In the genomic region with DNA sequence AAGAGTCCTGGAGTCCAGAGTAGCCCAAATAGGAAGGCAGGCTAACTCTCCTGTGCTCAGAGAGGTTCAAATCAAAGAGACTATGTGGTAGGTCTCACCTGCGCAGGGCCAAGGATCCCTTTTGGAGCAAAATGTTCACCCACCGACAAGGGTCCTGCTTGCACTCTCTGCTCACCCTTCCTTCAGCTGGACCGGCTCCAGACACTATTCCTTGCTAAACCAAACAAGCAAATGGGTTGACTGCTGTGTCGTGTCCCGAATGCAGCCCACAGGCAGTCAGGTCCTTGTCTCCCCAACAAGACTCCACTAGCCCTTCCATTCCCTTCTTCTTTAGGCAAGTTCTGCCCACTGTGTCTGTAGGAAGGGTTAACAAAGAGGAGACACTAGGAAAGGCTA, we compare ENCODE assay signal across 8 cellular contexts. TPM values are rescaled to one million over a fixed set of nuclear protein-coding genes. Genes with fewer than 3 reads are reported as not detected.
DNase-seq lines count a peak whose midpoint lies in the region; TF ChIP-seq lines count a peak whose summit lies in the region.

No MANE protein-coding gene starts in this region.

- no peak for TF ChIP-seq EP300 in neural cell (conservative IDR thresholded peaks at IDR 0.05; ENCODE audit: poor library complexity, severe bottlenecking)

- H3K9me2 ChIP-seq in neural cell (ENCODE audit: insufficient read depth, low read length) = no peaks in the 10 kb centered on the region

- H3K4me3 ChIP-seq in HUES6 (ENCODE audit: low read depth, low read length) (peak overlapping the region; percentile 62), colonic mucosa (peak overlapping the region; percentile 38), neural cell (ENCODE audit: low read length) (peak overlapping the region; percentile 72)

- H3K27me3 ChIP-seq in HUES6 (ENCODE audit: control insufficient read depth, insufficient read depth, low read length) (no peaks in the 10 kb centered on the region), colonic mucosa (no peaks in the 10 kb centered on the region), neural cell (ENCODE audit: insufficient read depth, low read depth, low read length) (no peaks in the 10 kb centered on the region)

- H3K9ac ChIP-seq in HUES6 (ENCODE audit: low read length) = peak overlapping the region; percentile 55
- H3K9ac ChIP-seq in colonic mucosa (ENCODE audit: low read depth in 2 of 2, low read length in 2 of 2) = peak overlapping the region; percentile 63 to 70
- H3K9ac ChIP-seq in neural cell (ENCODE audit: low read length) = peak overlapping the region; percentile 48

- H4K20me1 ChIP-seq in neural cell (ENCODE audit: insufficient read depth) = no peaks in the 10 kb centered on the region

- H3K4me1 ChIP-seq in HUES6 (ENCODE audit: control insufficient read depth, insufficient read depth, low read length) (no peaks in the 10 kb centered on the region), colonic mucosa (no peaks in the 10 kb centered on the region)

- H3K27ac ChIP-seq in HUES6 (ENCODE audit: low read depth, low read length) (peak overlapping the region; percentile 48; the same call in 1 of the 2 replicates), colonic mucosa (peak overlapping the region; percentile 85), neural cell (ENCODE audit: low read length) (no peak overlapping the region)

- H2AFZ ChIP-seq in neural cell (ENCODE audit: low read depth, low read length) = peak overlapping the region; percentile 27

- H3K4me2 ChIP-seq in neural cell (ENCODE audit: low read length) = no peak overlapping the region

- TF ChIP-seq CTCF in colonic mucosa (IDR thresholded peaks at IDR 0.05) (no peak), neural cell (IDR thresholded peaks at IDR 0.05; ENCODE audit: poor library complexity, severe bottlenecking) (no peak)

- H3K36me3 ChIP-seq in HUES6 (ENCODE audit: control insufficient read depth, insufficient read depth, low read length) = peaks cover 2% of the 10 kb centered on the region; the same call in 1 of the 2 replicates
- H3K36me3 ChIP-seq in colonic mucosa = no peaks in the 10 kb centered on the region
- H3K36me3 ChIP-seq in neural cell (ENCODE audit: insufficient read depth, low read length) = no peaks in the 10 kb centered on the region

- no peaks in the 10 kb centered on the region for H3F3A ChIP-seq in neural cell (ENCODE audit: insufficient read depth, low read length, poor library complexity, severe bottlenecking)

- H3K9me3 ChIP-seq in HUES6 (ENCODE audit: control insufficient read depth, insufficient read depth, low read depth, low read length) = no peaks in the 10 kb centered on the region
- no peaks in the 10 kb centered on the region for H3K9me3 ChIP-seq in colonic mucosa
- H3K9me3 ChIP-seq in neural cell (ENCODE audit: low read length) = no peaks in the 10 kb centered on the region

- TF ChIP-seq RAD21 in neural cell (conservative IDR thresholded peaks at IDR 0.05) = no peak

- DNase-seq in NCI-H510A treated with DMSO at 0.1 percent for 48 hours (lab: John Stamatoyannopoulos, UW) = peak; percentile 37
- no peak for DNase-seq in NCI-H510A (lab: John Stamatoyannopoulos, UW)
- no peak for DNase-seq in colonic mucosa
- DNase-seq in A172 (ENCODE audit: low spot score) = no peak
- DNase-seq in RPMI8226 = no peak
- DNase-seq in NCI-H2029 (lab: John Stamatoyannopoulos, UW) = no peak

- intact Hi-C loops in colonic mucosa (cut with DNase I) = no loop called here

- no peaks in the 10 kb centered on the region for H3K79me2 ChIP-seq in neural cell (replicated peaks; ENCODE audit: insufficient read depth, low read length)

TF ChIP-seq in neural cell, 6 proteins besides CTCF, POLR2A, EP300 and RAD21:
- TF ChIP-seq MXI1 (conservative IDR thresholded peaks at IDR 0.05; ENCODE audit: poor library complexity, severe bottlenecking) = no peak
- no peak for TF ChIP-seq TAF1 (IDR thresholded peaks at IDR 0.05; ENCODE audit: low read depth)
- TF ChIP-seq REST (IDR thresholded peaks at IDR 0.05; ENCODE audit: borderline replicate concordance) = no peak
- no peak for TF ChIP-seq EZH2 (IDR thresholded peaks at IDR 0.05; ENCODE audit: borderline replicate concordance, insufficient read depth, low read length, poor library complexity, severe bottlenecking)
- no peak for TF ChIP-seq POLR2AphosphoS5 (IDR thresholded peaks at IDR 0.05)
- TF ChIP-seq SMC3 (conservative IDR thresholded peaks at IDR 0.05; ENCODE audit: poor library complexity) = no peak

RNA-seq across cellular contexts. Expression of gene TRMT2B, which starts 0.8 kb away (rescaled TPM):
- total RNA-seq in colonic mucosa = 10 to 100 TPM; 19.0 to 24.8 TPM
- 6.0 and 6.8 TPM in 2 replicates for polyA plus RNA-seq in neural cell
- 12.7 and 16.8 TPM in 2 replicates for polyA minus RNA-seq in neural cell
- 16.5 and 17.8 TPM in 2 replicates for total RNA-seq in A172 (2014; rRNA removed; shearing (Covaris generic))

RNA-seq across cellular contexts. Expression of gene TMEM35A, which starts 27.5 kb away (rescaled TPM):
- total RNA-seq in colonic mucosa = 1 to 10 TPM in 1 of 2 donors, under 1 TPM in 1; 0.96 to 3.9 TPM
- 244 and 252 TPM in 2 replicates for polyA plus RNA-seq in neural cell
- polyA minus RNA-seq in neural cell = 178 and 188 TPM in 2 replicates
- not detected in 2 replicates for total RNA-seq in A172 (2014; rRNA removed; shearing (Covaris generic))

RNA-seq across cellular contexts. Expression of gene CENPI, which starts 46.9 kb away (rescaled TPM):
- 10 to 100 TPM in 1 of 2 donors, 1 to 10 TPM in 1; 5.3 to 16.1 TPM for total RNA-seq in colonic mucosa
- polyA plus RNA-seq in neural cell = 1.7 and 1.8 TPM in 2 replicates
- 3.7 and 4.4 TPM in 2 replicates for polyA minus RNA-seq in neural cell
- 15.8 and 22.2 TPM in 2 replicates for total RNA-seq in A172 (2014; rRNA removed; shearing (Covaris generic))
